In the genomic region with DNA sequence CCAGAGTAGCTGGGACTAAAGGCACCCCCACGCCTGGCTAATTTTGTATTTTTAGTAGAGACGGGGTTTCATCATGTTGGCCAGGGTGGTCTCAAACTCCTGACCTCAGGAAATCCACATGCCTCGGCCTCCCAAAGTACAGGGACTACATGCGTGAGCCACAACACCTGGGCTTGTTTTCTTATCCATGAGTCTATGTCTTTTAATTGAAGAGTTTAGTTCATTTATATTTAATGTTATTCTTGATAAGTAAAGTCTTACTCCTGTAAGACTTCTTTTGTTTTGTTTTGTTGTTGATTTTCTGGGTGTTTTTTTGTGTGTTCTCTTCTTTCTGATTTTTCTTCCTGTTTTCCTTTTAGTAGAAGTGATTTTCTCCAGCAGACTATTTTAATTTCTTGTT, we compare ENCODE assay signal across 30 cellular contexts.
DNase-seq lines count a peak whose midpoint lies in the region; ATAC-seq, FAIRE-seq and TF ChIP-seq lines count a peak whose summit lies in the region.
"Had no signal": no experiment of that assay in that cellular context is flagged by ENCODE, and none has a peak within 500 bp of the region (broad histone marks: within the 10 kb centered on the region; RNA-seq: fewer than 3 reads in every experiment).

No MANE protein-coding gene starts in this region.

- H3K4me3 ChIP-seq in HEK293 (ENCODE audit: low read depth, low read length), result no peak overlapping the region
- no peak overlapping the region for H3K4me3 ChIP-seq in K562
- no peak overlapping the region for H3K4me3 ChIP-seq in body of pancreas
- H3K4me3 ChIP-seq: A549; BLaER1; BLaER1 treated with 17β-estradiol and CSF1 and Interleukin-3, amounts not matched to agents 10 nM and 100 nM had no signal

- H3K9me3 ChIP-seq in HEK293 (ENCODE audit: control insufficient read depth, insufficient read depth, low read depth, low read length) (no peaks in the 10 kb centered on the region; the same call in 1 of the 2 replicates), K562 (replicated peaks; ENCODE audit: control insufficient read depth, insufficient read depth, low read depth, low read length) (no peaks in the 10 kb centered on the region; the same call in 1 of the 2 replicates), body of pancreas (peaks cover 0 to 4% (median 0%) of the 10 kb centered on the region in 3 donors)
- H3K9me3 ChIP-seq: A549, BE2C, Caco-2 had no signal

- H3K9ac ChIP-seq in K562 (ENCODE audit: insufficient read depth in 1 of 2, low read depth in 2 of 2, low read length in 2 of 2), result no peak overlapping the region
- H3K9ac ChIP-seq: BLaER1; BLaER1 treated with 17β-estradiol and CSF1 and Interleukin-3, amounts not matched to agents 10 nM and 100 nM had no signal

- H3K36me3 ChIP-seq in HEK293 (ENCODE audit: control insufficient read depth in 2 of 2, insufficient read depth in 1 of 2, low read length in 2 of 2), result no peaks in the 10 kb centered on the region
- no peaks in the 10 kb centered on the region for H3K36me3 ChIP-seq in K562 (ENCODE audit: control insufficient read depth, insufficient read depth, low read length)
- H3K36me3 ChIP-seq in body of pancreas (replicated peaks in 1 of 2; ENCODE audit: insufficient read depth in 1 of 2, low read depth in 2 of 2), result no peaks in the 10 kb centered on the region
- H3K36me3 ChIP-seq: BLaER1; BLaER1 treated with 17β-estradiol and CSF1 and Interleukin-3, amounts not matched to agents 10 nM and 100 nM had no signal

- no peak for ATAC-seq in K562
- ATAC-seq in body of pancreas, result no peak
- ATAC-seq: A549; CD8-positive, alpha-beta T cell had no signal

- H3K27ac ChIP-seq in HEK293 (ENCODE audit: extremely low read depth, low read depth, low read length) (no peak overlapping the region), K562 (ENCODE audit: extremely low read depth, low read depth, low read length) (no peak overlapping the region), body of pancreas (no peak overlapping the region)
- H3K27ac ChIP-seq: 22Rv1; A549; BLaER1; BLaER1 treated with 17β-estradiol and CSF1 and Interleukin-3, amounts not matched to agents 10 nM and 100 nM; C4-2B had no signal

- CTCF ChIA-PET in HEK293 (lab: Yijun Ruan, JAX) (no interaction called here), K562 (lab: Yijun Ruan, JAX; ENCODE audit: low intra/inter-chr PET ratio) (no interaction called here)

- no peaks in the 10 kb centered on the region for H4K20me1 ChIP-seq in K562 (replicated peaks; ENCODE audit: control insufficient read depth, insufficient read depth, low read length)
- H4K20me1 ChIP-seq: BLaER1; BLaER1 treated with 17β-estradiol and CSF1 and Interleukin-3, amounts not matched to agents 10 nM and 100 nM had no signal

- TF ChIP-seq CTCF in HEK293 (tag by site-specific recombination; IDR thresholded peaks at IDR 0.05) (no peak), K562 (IDR thresholded peaks at IDR 0.05 in 2 of 3, conservative IDR thresholded peaks at IDR 0.05 in 1 of 3; ENCODE audit: insufficient read depth in 2 of 3, low read depth in 1 of 3, low read length in 3 of 3) (no peak), body of pancreas (IDR thresholded peaks at IDR 0.05) (no peak)

- H3K27me3 ChIP-seq in K562 (ENCODE audit: control insufficient read depth in 2 of 2, insufficient read depth in 2 of 2, low read length in 2 of 2), result no peaks in the 10 kb centered on the region
- H3K27me3 ChIP-seq in body of pancreas, result no peaks in the 10 kb centered on the region
- H3K27me3 ChIP-seq: BE2C; BLaER1; BLaER1 treated with 17β-estradiol and CSF1 and Interleukin-3, amounts not matched to agents 10 nM and 100 nM had no signal

- intact Hi-C loops in K562 (cut with micrococcal nuclease) (no loop called here), body of pancreas (cut with DNase I) (no loop called here)

- BruUV-seq in K562 (replicated peaks; lab: Mats Ljungman, UMichigan), result no TSS peak

- H3K4me1 ChIP-seq in HEK293 (ENCODE audit: control insufficient read depth, insufficient read depth, low read length) (no peaks in the 10 kb centered on the region), K562 (replicated peaks in 1 of 2; ENCODE audit: control insufficient read depth in 2 of 2, insufficient read depth in 2 of 2, low read length in 2 of 2) (no peaks in the 10 kb centered on the region), body of pancreas (no peaks in the 10 kb centered on the region)
- H3K4me1 ChIP-seq: A549; BE2C; BLaER1; BLaER1 treated with 17β-estradiol and CSF1 and Interleukin-3, amounts not matched to agents 10 nM and 100 nM had no signal

- H2AFZ ChIP-seq in K562 (ENCODE audit: low read depth, low read length), result no peak overlapping the region

- TF ChIP-seq POLR2A in K562 (conservative IDR thresholded peaks at IDR 0.05) (no peak), body of pancreas (IDR thresholded peaks at IDR 0.05) (no peak)

- TF ChIP-seq RAD21 in K562 (CRISPR knock-in tag; conservative IDR thresholded peaks at IDR 0.05 in 1 of 2, IDR thresholded peaks at IDR 0.05 in 1 of 2), result no peak

- no peak for FAIRE-seq in K562 (lab: Jason Lieb, UNC)
- FAIRE-seq: A549, D721Med had no signal

- WGBS in K562 (ENCODE audit: insufficient coverage, low coverage, missing lambda C conversion rate), result 0% methylated on average over 4 of the region's 4 CpGs
- WGBS in body of pancreas, 2 donors, result 85 to 93% methylated on average over 4 of the region's 4 CpGs

- POLR2A ChIA-PET in HEK293 (lab: Yijun Ruan, JAX), result no interaction called here
- POLR2A ChIA-PET in K562 (lab: Yijun Ruan, JAX), result no interaction called here

- H3K79me2 ChIP-seq in K562 (ENCODE audit: control insufficient read depth, insufficient read depth, low read length), result no peaks in the 10 kb centered on the region

- no peak for DNase-seq in K562 (ENCODE audit: extremely low read depth in 1 of 4, low spot score in 3 of 4)
- no peak for DNase-seq in amygdala (lab: John Stamatoyannopoulos, UW)
- no peak for DNase-seq in body of pancreas
- DNase-seq: 8988T; ACHN; AML-193; BE2C; C1 segment of cervical spinal cord; Caco-2; Calu3; CD4-positive, alpha-beta memory T cell; CD4-positive, alpha-beta T cell; CD4-positive, CD25-positive, alpha-beta regulatory T cell; CD8-positive, alpha-beta memory T cell; CD8-positive, alpha-beta T cell; COR-L47; DMS 273 treated with DMSO at 0.1 percent for 48 hours; DMS153; DMS53; DMS79; DMS79 treated with DMSO at 0.1 percent for 48 hours; DND-41; EL had no signal

- no peaks in the 10 kb centered on the region for H3K9me1 ChIP-seq in K562 (ENCODE audit: control insufficient read depth, insufficient read depth, low read length)

- H3K4me2 ChIP-seq in K562 (ENCODE audit: insufficient read depth, low read length), result no peak overlapping the region
- H3K4me2 ChIP-seq: A549; BLaER1; BLaER1 treated with 17β-estradiol and CSF1 and Interleukin-3, amounts not matched to agents 10 nM and 100 nM had no signal

- in situ Hi-C loops in K562 (cut with MboI), result no loop called here

- no peak for TF ChIP-seq EP300 in K562 (IDR thresholded peaks at IDR 0.05; ENCODE audit: low read length)

TF ChIP-seq in HEK293, 187 proteins besides CTCF, POLR2A, EP300 and RAD21:
- TF ChIP-seq SETDB1 (IDR thresholded peaks at IDR 0.05; ENCODE audit: insufficient read length, low read length) (peak; percentile 30), ZNF645 (tag by site-specific recombination; IDR thresholded peaks at IDR 0.05) (no peak)

TF ChIP-seq in K562, 482 proteins besides CTCF, POLR2A, EP300 and RAD21:
- TF ChIP-seq GATAD2A (IDR thresholded peaks at IDR 0.05), result no peak
- TF ChIP-seq SIX5 (IDR thresholded peaks at IDR 0.05; ENCODE audit: borderline replicate concordance in 1 of 2, insufficient read depth in 1 of 2, low read depth in 1 of 2, low read length in 2 of 2), result no peak
- no peak for TF ChIP-seq CREB3L1 (IDR thresholded peaks at IDR 0.05; ENCODE audit: borderline replicate concordance, low read depth)
- peak; percentile 91 for TF ChIP-seq ZNF507 (tag; conservative IDR thresholded peaks at IDR 0.05)

Comparison
In these comparisons a context has a peak if more than half of its experiments do, and no peak if none do; other contexts are left out.
1. Of the 44 proteins assayed by ChIP-seq in both K562 and HEK293: peak only in K562: none; only in HEK293: SETDB1; in both: none; in neither: 43.